Comparison of ENCODE assay signal across 12 cellular contexts in genomic region chr4:173436149-173436579, GRCh38. TPM values are rescaled to one million over a fixed set of nuclear protein-coding genes. Genes with fewer than 3 reads are reported as not detected.
A peak's percentile ranks its signal among the peaks of the same experiment; 100 is the strongest.
DNase-seq lines count a peak whose midpoint lies in the region; ATAC-seq lines count a peak whose summit lies in the region.
"Had no signal": no experiment of that assay in that cellular context is flagged by ENCODE, and none has a peak within 500 bp of the region (broad histone marks: within the 10 kb centered on the region; RNA-seq: fewer than 3 reads in every experiment).

No MANE protein-coding gene starts in this region.

- no peaks in the 10 kb centered on the region for H3K36me3 Mint-ChIP-seq in T-helper 2 cell treated with Interferon-gamma antibody and Interleukin-4, amounts not matched to agents 5 μg/mL and 100 μg/mL, for 36 hours (ENCODE audit: low read depth)

- no peaks in the 10 kb centered on the region for H3K36me3 ChIP-seq in muscle layer of colon (ENCODE audit: insufficient read depth, low read length)
- H3K36me3 ChIP-seq: adrenal gland had no signal

- peak overlapping the region in 1 of 2 donors; percentile 39 for H3K4me3 ChIP-seq in muscle layer of colon (ENCODE audit: low read depth in 1 of 2, low read length in 2 of 2)
- H3K4me3 ChIP-seq: adrenal gland, SK-N-MC had no signal

- H3K9ac ChIP-seq in muscle layer of colon (ENCODE audit: low read length), result no peak overlapping the region

- DNase-seq in COLO829 (ENCODE audit: low spot score) (peak; percentile 17), LHCN-M2 (ENCODE audit: low read depth) (peak; percentile 71), dedifferentiated amniotic fluid mesenchymal stem cell (ENCODE audit: extremely low spot score) (peak; percentile 83), NCI-H1694 (lab: John Stamatoyannopoulos, UW) (no peak)
- no peak for DNase-seq in T-helper 2 cell treated with Interferon-gamma antibody and Interleukin-4, amounts not matched to agents 5 μg/mL and 100 μg/mL, for 36 hours (ENCODE audit: low spot score)
- DNase-seq in activated naive CD4-positive, alpha-beta T cell treated with anti-CD3 and anti-CD28 coated beads, Interleukin-2, amount 50 U/mL, for 16 hours, result no peak
- no peak for DNase-seq in stimulated activated naive CD8-positive, alpha-beta T cell treated with anti-CD3 and anti-CD28 coated beads, Interleukin-15, Interleukin-2, amounts not matched to agents 100 U/mL and 50 U/mL, for 24 hours
- DNase-seq: adrenal gland, COR-L47, NCI-H2227 treated with DMSO at 0.1 percent for 48 hours had no signal

- ATAC-seq in stimulated activated naive CD8-positive, alpha-beta T cell treated with anti-CD3 and anti-CD28 coated beads, Interleukin-15, Interleukin-2, amounts not matched to agents 100 U/mL and 50 U/mL, for 24 hours, result no peak

- peaks cover 16% of the 10 kb centered on the region for H3K4me1 ChIP-seq in muscle layer of colon (ENCODE audit: insufficient read depth, low read length)
- H3K4me1 ChIP-seq: adrenal gland had no signal

- peak overlapping the region; percentile 13 for H3K27ac ChIP-seq in muscle layer of colon (ENCODE audit: low read depth, low read length)
- H3K27ac ChIP-seq: adrenal gland, SK-N-MC had no signal

- H3K27me3 Mint-ChIP-seq in T-helper 2 cell treated with Interferon-gamma antibody and Interleukin-4, amounts not matched to agents 5 μg/mL and 100 μg/mL, for 36 hours (ENCODE audit: low read depth), result peaks cover 7% of the 10 kb centered on the region

- peaks cover 10% of the 10 kb centered on the region for H3K4me1 Mint-ChIP-seq in T-helper 2 cell treated with Interferon-gamma antibody and Interleukin-4, amounts not matched to agents 5 μg/mL and 100 μg/mL, for 36 hours (ENCODE audit: low read depth)

- H3K27me3 ChIP-seq in muscle layer of colon (ENCODE audit: control insufficient read depth in 1 of 2, insufficient read depth in 2 of 2, low read length in 2 of 2), result no peaks in the 10 kb centered on the region
- H3K27me3 ChIP-seq: adrenal gland had no signal

- H3K4me3 Mint-ChIP-seq in T-helper 2 cell treated with Interferon-gamma antibody and Interleukin-4, amounts not matched to agents 5 μg/mL and 100 μg/mL, for 36 hours, result no peak overlapping the region

- H3K9me3 Mint-ChIP-seq in T-helper 2 cell treated with Interferon-gamma antibody and Interleukin-4, amounts not matched to agents 5 μg/mL and 100 μg/mL, for 36 hours, result no peaks in the 10 kb centered on the region

- H3K9me3 ChIP-seq in muscle layer of colon (ENCODE audit: low read length), result no peaks in the 10 kb centered on the region
- H3K9me3 ChIP-seq: adrenal gland had no signal

- no peak overlapping the region for H3K27ac Mint-ChIP-seq in T-helper 2 cell treated with Interferon-gamma antibody and Interleukin-4, amounts not matched to agents 5 μg/mL and 100 μg/mL, for 36 hours

RNA-seq across cellular contexts. Expression of gene SCRG1, which starts 37.2 kb away (rescaled TPM):
- not detected in 2 replicates for total RNA-seq in LHCN-M2 (2014; rRNA removed)
- 0.05 TPM for polyA plus RNA-seq in LHCN-M2 (2012)

Comparison
In these comparisons a context has a peak if more than half of its experiments do, and no peak if none do; other contexts are left out.
1. DNase-seq: peak in COLO829 (single experiment), LHCN-M2 (single experiment) and dedifferentiated amniotic fluid mesenchymal stem cell (single experiment); none in T-helper 2 cell treated with Interferon-gamma antibody and Interleukin-4, amounts not matched to agents 5 μg/mL and 100 μg/mL, for 36 hours (single experiment), NCI-H1694 (single experiment), activated naive CD4-positive, alpha-beta T cell treated with anti-CD3 and anti-CD28 coated beads, Interleukin-2, amount 50 U/mL, for 16 hours (single experiment) and stimulated activated naive CD8-positive, alpha-beta T cell treated with anti-CD3 and anti-CD28 coated beads, Interleukin-15, Interleukin-2, amounts not matched to agents 100 U/mL and 50 U/mL, for 24 hours (single experiment).